9 cellular contexts compared by ENCODE assay signal in genomic region chr14:77498984-77499527, GRCh38. TPM values are rescaled to one million over a fixed set of nuclear protein-coding genes. Genes with fewer than 3 reads are reported as not detected.
DNase-seq lines count a peak whose midpoint lies in the region; ATAC-seq, FAIRE-seq and TF ChIP-seq lines count a peak whose summit lies in the region.
"Had no signal": no experiment of that assay in that cellular context is flagged by ENCODE, and none has a peak within 500 bp of the region (broad histone marks: within the 10 kb centered on the region; RNA-seq: fewer than 3 reads in every experiment).

No MANE protein-coding gene starts in this region.

- dilution Hi-C loops in keratinocyte (cut with MboI; ENCODE audit: extremely low pct_ligation_motif_present, low sequenced_read_pairs) = no loop called here

- TF ChIP-seq CTCF in keratinocyte (optimal IDR thresholded peaks at IDR 0.05 in 1 of 3, IDR thresholded peaks at IDR 0.05 in 1 of 3, conservative IDR thresholded peaks at IDR 0.05 in 1 of 3; ENCODE audit: extremely low read depth in 1 of 3, insufficient read depth in 2 of 3, low read length in 3 of 3) = no peak

- H3K9me1 ChIP-seq in keratinocyte (ENCODE audit: control insufficient read depth, extremely low read depth, insufficient read depth, low read length) = no peaks in the 10 kb centered on the region

- FAIRE-seq in keratinocyte (lab: Jason Lieb, UNC) = no peak

- H3K9me3 Mint-ChIP-seq in activated naive CD4-positive, alpha-beta T cell treated with anti-CD3 and anti-CD28 coated beads, Interleukin-2, amount 50 U/mL, for 72 hours = peaks cover 3 to 5% of the 10 kb centered on the region in 2 donors

- no peaks in the 10 kb centered on the region for H3K9me3 ChIP-seq in keratinocyte (ENCODE audit: control insufficient read depth, low read depth, low read length)
- no peaks in the 10 kb centered on the region for H3K9me3 ChIP-seq in thymus (ENCODE audit: control insufficient read depth)

- WGBS in thymus = 5% methylated on average over 53 of the region's 53 CpGs

- H3K27ac ChIP-seq in keratinocyte (ENCODE audit: control insufficient read depth, insufficient read depth, low read length) = no peak overlapping the region
- no peak overlapping the region for H3K27ac ChIP-seq in thymus (ENCODE audit: low read depth)
- H3K27ac ChIP-seq: KMS-11 had no signal

- H3K36me3 ChIP-seq in keratinocyte (ENCODE audit: control insufficient read depth in 2 of 2, extremely low read depth in 1 of 2, insufficient read depth in 2 of 2, low read length in 2 of 2) (no peaks in the 10 kb centered on the region), thymus (ENCODE audit: control insufficient read depth, insufficient read depth) (no peaks in the 10 kb centered on the region)

- no peaks in the 10 kb centered on the region for H3K36me3 Mint-ChIP-seq in activated naive CD4-positive, alpha-beta T cell treated with anti-CD3 and anti-CD28 coated beads, Interleukin-2, amount 50 U/mL, for 72 hours

- no peak overlapping the region for H3K27ac Mint-ChIP-seq in activated naive CD4-positive, alpha-beta T cell treated with anti-CD3 and anti-CD28 coated beads, Interleukin-2, amount 50 U/mL, for 72 hours

- H3K4me3 ChIP-seq in keratinocyte (ENCODE audit: control insufficient read depth in 2 of 3, extremely low read depth in 1 of 3, insufficient read depth in 2 of 3, low read depth in 1 of 3, low read length in 3 of 3) = peak overlapping the region; percentile 33 to 51 (median 46)
- peak overlapping the region; percentile 53 for H3K4me3 ChIP-seq in thymus (ENCODE audit: low read length)

- H3K27me3 ChIP-seq in keratinocyte (ENCODE audit: control insufficient read depth, extremely low read depth, insufficient read depth, low read length) (peaks cover 24% of the 10 kb centered on the region), thymus (ENCODE audit: control insufficient read depth, insufficient read depth) (peaks cover 33% of the 10 kb centered on the region)

- peaks cover 4% of the 10 kb centered on the region for H3K4me1 ChIP-seq in keratinocyte (ENCODE audit: control insufficient read depth, extremely low read depth, insufficient read depth, low read length)
- H3K4me1 ChIP-seq in thymus (ENCODE audit: control insufficient read depth, insufficient read depth, low read length) = peaks cover 4% of the 10 kb centered on the region

- peak; percentile 51 for DNase-seq in AG20443 (ENCODE audit: low spot score)
- DNase-seq in activated naive CD4-positive, alpha-beta T cell treated with anti-CD3 and anti-CD28 coated beads, Interleukin-2, amount 50 U/mL, for 72 hours (ENCODE audit: low spot score in 2 of 2) = no peak
- no peak for DNase-seq in keratinocyte (ENCODE audit: low read depth, low spot score)
- DNase-seq in NCI-H1694 treated with DMSO at 0.1 percent for 48 hours (lab: John Stamatoyannopoulos, UW) = no peak

- H3K79me2 ChIP-seq in keratinocyte (ENCODE audit: control insufficient read depth, insufficient read depth, low read length) = no peaks in the 10 kb centered on the region

- no peaks in the 10 kb centered on the region for H4K20me1 ChIP-seq in keratinocyte (ENCODE audit: control insufficient read depth, extremely low read depth, insufficient read depth, low read length)

- H2AFZ ChIP-seq in keratinocyte (ENCODE audit: control insufficient read depth, low read length) = peak overlapping the region; percentile 30

- no peak overlapping the region for H3K9ac ChIP-seq in keratinocyte (ENCODE audit: control insufficient read depth, extremely low read depth, insufficient read depth, low read length)
- H3K9ac ChIP-seq: KMS-11 had no signal

- peak overlapping the region; percentile 83 for H3K4me2 ChIP-seq in keratinocyte (ENCODE audit: control insufficient read depth, extremely low read depth, insufficient read depth, low read depth, low read length)
- H3K4me2 ChIP-seq: KMS-11 had no signal

- ATAC-seq in GM18519 (IDR thresholded peaks at IDR 0.05; ENCODE audit: low FRiP score, unreplicated experiment) = peak; percentile 10
- peak; percentile 28 for ATAC-seq in HG03354 (IDR thresholded peaks at IDR 0.05; ENCODE audit: poor library complexity, severe bottlenecking, unreplicated experiment)
- ATAC-seq in activated naive CD4-positive, alpha-beta T cell treated with anti-CD3 and anti-CD28 coated beads, Interleukin-2, amount 50 U/mL, for 72 hours = peak; percentile 3 to 12
- ATAC-seq in GM18861 (IDR thresholded peaks at IDR 0.05; ENCODE audit: unreplicated experiment) = no peak

RNA-seq across cellular contexts. Expression of gene ISM2, which starts 0.4 kb away (rescaled TPM):
- 1 to 10 TPM in 1 of 2 donors, not detected in 1; 1.0 TPM for total RNA-seq in activated naive CD4-positive, alpha-beta T cell treated with anti-CD3 and anti-CD28 coated beads, Interleukin-2, amount 50 U/mL, for 72 hours
- polyA plus RNA-seq in keratinocyte = 0.08 to 0.32 TPM (median 0.16 TPM) in 3 replicates
- not detected for polyA plus RNA-seq in keratinocyte (2011; ENCODE audit: low read depth)
- 0.05 and 0.08 TPM in 2 replicates for polyA plus RNA-seq in keratinocyte (2011; cell fraction: cytosol; rRNA removed)
- polyA plus RNA-seq in keratinocyte (2011; cell fraction: nucleus; rRNA removed) = 0.24 and 0.41 TPM in 2 replicates
- 0.25 TPM in 1 of 2 replicates, not detected in the other for polyA plus RNA-seq in keratinocyte (2012; ENCODE audit: low replicate concordance)
- polyA minus RNA-seq in keratinocyte = 0.19 to 0.26 TPM in 2 of 3 replicates, not detected in the other
- not detected for polyA minus RNA-seq in keratinocyte (2011; cell fraction: cytosol; rRNA and poly(A)+ RNA removed)
- polyA minus RNA-seq in keratinocyte (2011; cell fraction: nucleus; rRNA and poly(A)+ RNA removed) = 0.74 and 1.1 TPM in 2 replicates
- 0.18 TPM for polyA plus RNA-seq in thymus

RNA-seq across cellular contexts. Expression of gene AHSA1, which starts 41.2 kb away (rescaled TPM):
- 100 to 1,000 TPM; 192 to 295 TPM for total RNA-seq in activated naive CD4-positive, alpha-beta T cell treated with anti-CD3 and anti-CD28 coated beads, Interleukin-2, amount 50 U/mL, for 72 hours
- polyA plus RNA-seq in keratinocyte = 189 to 264 TPM (median 247 TPM) in 3 replicates
- polyA plus RNA-seq in keratinocyte (2011; ENCODE audit: low read depth) = 211 TPM
- polyA plus RNA-seq in keratinocyte (2011; cell fraction: cytosol; rRNA removed) = 310 and 402 TPM in 2 replicates
- 238 and 249 TPM in 2 replicates for polyA plus RNA-seq in keratinocyte (2011; cell fraction: nucleus; rRNA removed)
- 141 and 160 TPM in 2 replicates for polyA plus RNA-seq in keratinocyte (2012; ENCODE audit: low replicate concordance)
- 120 to 151 TPM (median 129 TPM) in 3 replicates for polyA minus RNA-seq in keratinocyte
- polyA minus RNA-seq in keratinocyte (2011; cell fraction: cytosol; rRNA and poly(A)+ RNA removed) = 171 TPM
- polyA minus RNA-seq in keratinocyte (2011; cell fraction: nucleus; rRNA and poly(A)+ RNA removed) = 28.4 and 65.9 TPM in 2 replicates
- polyA plus RNA-seq in thymus = 72.6 TPM

RNA-seq across cellular contexts. Expression of gene VIPAS39, which starts 41.7 kb away (rescaled TPM):
- total RNA-seq in activated naive CD4-positive, alpha-beta T cell treated with anti-CD3 and anti-CD28 coated beads, Interleukin-2, amount 50 U/mL, for 72 hours = 10 to 100 TPM; 14.7 to 21.5 TPM
- polyA plus RNA-seq in keratinocyte (19.0 to 25.6 TPM (median 24.5 TPM) in 3 replicates), thymus (15.8 TPM)
- 18.9 TPM for polyA plus RNA-seq in keratinocyte (2011; ENCODE audit: low read depth)
- 15.6 and 21.8 TPM in 2 replicates for polyA plus RNA-seq in keratinocyte (2011; cell fraction: cytosol; rRNA removed)
- polyA plus RNA-seq in keratinocyte (2011; cell fraction: nucleus; rRNA removed) = 32.8 and 34.8 TPM in 2 replicates
- polyA plus RNA-seq in keratinocyte (2012; ENCODE audit: low replicate concordance) = 9.6 and 11.1 TPM in 2 replicates
- 8.8 to 31.2 TPM (median 30.2 TPM) in 3 replicates for polyA minus RNA-seq in keratinocyte
- polyA minus RNA-seq in keratinocyte (2011; cell fraction: cytosol; rRNA and poly(A)+ RNA removed) = 20.7 TPM
- polyA minus RNA-seq in keratinocyte (2011; cell fraction: nucleus; rRNA and poly(A)+ RNA removed) = 15.4 and 30.1 TPM in 2 replicates
